8 cellular contexts compared by ENCODE assay signal in genomic region chr3:161104561-161105551, GRCh38.
DNase-seq lines count a peak whose midpoint lies in the region; ATAC-seq and TF ChIP-seq lines count a peak whose summit lies in the region.

A gene with protein sequence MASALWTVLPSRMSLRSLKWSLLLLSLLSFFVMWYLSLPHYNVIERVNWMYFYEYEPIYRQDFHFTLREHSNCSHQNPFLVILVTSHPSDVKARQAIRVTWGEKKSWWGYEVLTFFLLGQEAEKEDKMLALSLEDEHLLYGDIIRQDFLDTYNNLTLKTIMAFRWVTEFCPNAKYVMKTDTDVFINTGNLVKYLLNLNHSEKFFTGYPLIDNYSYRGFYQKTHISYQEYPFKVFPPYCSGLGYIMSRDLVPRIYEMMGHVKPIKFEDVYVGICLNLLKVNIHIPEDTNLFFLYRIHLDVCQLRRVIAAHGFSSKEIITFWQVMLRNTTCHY (minus strand): TSS chr3:161105349. CDS start chr3:161086754, 18,595 bp downstream.

- H3K4me3 ChIP-seq in coronary artery, result peak within 1 kb of the TSS; percentile 84

- peak; percentile 78 for ATAC-seq in GM19455 (IDR thresholded peaks at IDR 0.05; ENCODE audit: unreplicated experiment)
- peak; percentile 66 for ATAC-seq in HG03521 (IDR thresholded peaks at IDR 0.05; ENCODE audit: unreplicated experiment)

- peak within 1 kb of the TSS; percentile 75 to 84 for H3K27ac ChIP-seq in coronary artery

- no peak for TF ChIP-seq CTCF in coronary artery (IDR thresholded peaks at IDR 0.05)

- DNase-seq in DMS53 treated with DMSO at 0.1 percent for 48 hours (lab: John Stamatoyannopoulos, UW; ENCODE audit: unreplicated experiment) (peak; percentile 20), SKM-1 treated with dmso at 0.1 percent for 144 hours (lab: John Stamatoyannopoulos, UW; ENCODE audit: unreplicated experiment) (peak; percentile 18), coronary artery (ENCODE audit: low spot score) (peak; percentile 77), kidney tubule cell (ENCODE audit: low spot score) (peak; percentile 71), D341Med (ENCODE audit: low spot score) (no peak)
- peak in 2 of 3 donors; percentile 4 to 7 for DNase-seq in stimulated activated CD4-positive, alpha-beta T cell treated with anti-CD3 and anti-CD28 coated beads, Interleukin-12 subunit alpha, Interleukin-12 subunit beta, amount 100 ng/mL, for 48 hours (ENCODE audit: low read depth in 2 of 3, low spot score in 1 of 3)
